In the genomic region with DNA sequence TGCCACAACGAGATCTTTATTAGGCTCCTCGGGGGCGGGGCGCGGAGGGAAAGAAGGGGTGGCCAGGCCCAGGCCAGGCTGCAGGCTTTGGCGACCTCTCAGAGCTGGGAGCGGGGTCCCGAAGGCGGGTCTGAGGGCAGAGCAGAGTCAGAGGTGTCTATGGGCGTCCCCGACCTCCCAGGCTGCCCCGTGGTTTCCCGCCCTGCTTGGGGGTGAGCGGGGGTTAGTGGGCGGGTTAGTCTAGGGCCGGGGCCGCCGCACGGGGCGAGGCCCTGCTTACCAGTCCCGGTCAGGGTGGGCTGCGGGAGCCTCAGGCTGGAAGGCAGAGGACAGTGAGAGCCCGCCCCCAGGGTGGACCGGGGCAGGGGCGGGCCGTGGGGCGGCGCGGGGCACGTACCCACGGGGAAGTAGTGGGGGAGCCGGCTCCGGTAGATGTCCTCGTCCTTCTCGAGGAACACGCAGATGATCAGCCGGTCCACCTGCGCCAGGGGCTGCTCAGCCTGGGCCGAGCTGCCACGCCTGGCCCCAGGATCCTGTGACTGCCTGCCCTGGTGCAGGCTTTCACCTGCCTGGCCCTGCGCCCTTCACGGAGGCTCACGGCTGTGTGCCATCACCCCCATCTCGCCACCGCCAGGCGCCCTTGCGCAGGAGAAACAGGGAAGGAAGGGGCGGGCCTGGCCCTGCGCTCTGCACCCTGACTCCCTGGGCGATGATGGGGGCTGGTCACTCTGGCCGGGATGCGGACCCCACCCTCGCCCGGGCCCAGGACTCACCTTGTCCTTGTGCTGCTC, we compare ENCODE assay signal across 10 cellular contexts. TPM values are rescaled to one million over a fixed set of nuclear protein-coding genes. Genes with fewer than 3 reads are reported as not detected.
DNase-seq lines count a peak whose midpoint lies in the region; ATAC-seq and TF ChIP-seq lines count a peak whose summit lies in the region.
"Had no signal": no experiment of that assay in that cellular context is flagged by ENCODE, and none has a peak within 500 bp of the region (broad histone marks: within the 10 kb centered on the region; RNA-seq: fewer than 3 reads in every experiment).

No MANE protein-coding gene starts in this region.

- no peak for TF ChIP-seq CTCF in CD8-positive, alpha-beta T cell (IDR thresholded peaks at IDR 0.05)
- TF ChIP-seq CTCF in endothelial cell (IDR thresholded peaks at IDR 0.05; ENCODE audit: unreplicated experiment) (no peak), nephron progenitor cell (IDR thresholded peaks at IDR 0.05) (no peak), Calu3 (IDR thresholded peaks at IDR 0.05; ENCODE audit: unreplicated experiment) (no peak)

- H3K4me1 ChIP-seq in CD8-positive, alpha-beta T cell (ENCODE audit: insufficient read depth, low read length), result peaks cover 17% of the 10 kb centered on the region

- intact Hi-C loops in CD8-positive, alpha-beta T cell (cut with DNase I, micrococcal nuclease), result loop anchor here in 1 of 2 experiments (1.0 kb wide), 1 partner anchor 24 kb away; a partner anchor contains a TSS
- intact Hi-C loops in Calu3 (cut with micrococcal nuclease; ENCODE audit: unreplicated experiment), result no loop called here

- peaks cover 2% of the 10 kb centered on the region for H3K27me3 Mint-ChIP-seq in CD8-positive, alpha-beta T cell (ENCODE audit: low read depth)
- H3K27me3 Mint-ChIP-seq in endothelial cell (ENCODE audit: unreplicated experiment), result peaks cover 5% of the 10 kb centered on the region
- peaks cover 33% of the 10 kb centered on the region for H3K27me3 Mint-ChIP-seq in nephron progenitor cell (ENCODE audit: low read depth, poor library complexity)
- H3K27me3 Mint-ChIP-seq in Calu3 (ENCODE audit: unreplicated experiment), result no peaks in the 10 kb centered on the region

- no peak overlapping the region for H3K27ac ChIP-seq in CD8-positive, alpha-beta T cell (ENCODE audit: low read depth, low read length)

- peaks cover 16% of the 10 kb centered on the region for H3K36me3 ChIP-seq in CD8-positive, alpha-beta T cell (ENCODE audit: insufficient read depth, low read length)
- H3K36me3 ChIP-seq in MG63, result peaks cover 18% of the 10 kb centered on the region

- no peaks in the 10 kb centered on the region for H3K27me3 ChIP-seq in CD8-positive, alpha-beta T cell (ENCODE audit: insufficient read depth, low read length)
- H3K27me3 ChIP-seq in MG63, result no peaks in the 10 kb centered on the region

- no peak overlapping the region for H3K27ac Mint-ChIP-seq in CD8-positive, alpha-beta T cell
- no peak overlapping the region for H3K27ac Mint-ChIP-seq in endothelial cell (ENCODE audit: unreplicated experiment)
- H3K27ac Mint-ChIP-seq in nephron progenitor cell, result no peak overlapping the region
- H3K27ac Mint-ChIP-seq in Calu3 (ENCODE audit: unreplicated experiment), result no peak overlapping the region

- no peak overlapping the region for H3K4me3 ChIP-seq in CD8-positive, alpha-beta T cell (ENCODE audit: low read depth, low read length)
- H3K4me3 ChIP-seq in MG63, result no peak overlapping the region

- H3K36me3 Mint-ChIP-seq in CD8-positive, alpha-beta T cell, result peaks cover 44% of the 10 kb centered on the region
- H3K36me3 Mint-ChIP-seq in endothelial cell (ENCODE audit: low read depth, unreplicated experiment) (peaks cover 15% of the 10 kb centered on the region), nephron progenitor cell (ENCODE audit: low read depth) (peaks cover 27% of the 10 kb centered on the region), Calu3 (ENCODE audit: insufficient read depth, unreplicated experiment) (peaks cover 50% of the 10 kb centered on the region)
- H3K36me3 Mint-ChIP-seq: natural killer cell had no signal

- H3K4me3 Mint-ChIP-seq in CD8-positive, alpha-beta T cell, result peak overlapping the region; percentile 32
- H3K4me3 Mint-ChIP-seq in endothelial cell (ENCODE audit: unreplicated experiment) (peak overlapping the region; percentile 51), nephron progenitor cell (peak overlapping the region; percentile 28), Calu3 (ENCODE audit: low read depth, unreplicated experiment) (no peak overlapping the region)

- POLR2A ChIA-PET in CD8-positive, alpha-beta T cell (lab: Charles Lee), result interaction anchor here (0.9 to 1.4 kb wide), 3 partner anchors 8 to 24 kb away, joined by 3 to 4 read pairs (median 3); a partner anchor contains a TSS

- peak; percentile 3 for ATAC-seq in CD8-positive, alpha-beta T cell
- ATAC-seq in GM18873 (IDR thresholded peaks at IDR 0.05; ENCODE audit: low FRiP score, unreplicated experiment), result no peak

- BruUV-seq in Calu3 (replicated peaks; lab: Mats Ljungman, UMichigan), result no TSS peak

- DNase-seq in CD8-positive, alpha-beta T cell, result no peak
- peak; percentile 78 for DNase-seq in NCI-H1105 (lab: John Stamatoyannopoulos, UW)
- no peak for DNase-seq in endothelial cell (ENCODE audit: low spot score)
- DNase-seq in nephron progenitor cell, result peak; percentile 52
- DNase-seq in Calu3, result no peak
- no peak for DNase-seq in MG63
- no peak for DNase-seq in KG1 (lab: John Stamatoyannopoulos, UW)
- DNase-seq: NCI-H1092 treated with DMSO at 0.1 percent for 48 hours had no signal

- no peaks in the 10 kb centered on the region for H3K9me3 ChIP-seq in CD8-positive, alpha-beta T cell (ENCODE audit: low read length)
- no peaks in the 10 kb centered on the region for H3K9me3 ChIP-seq in MG63

- H3K4me1 Mint-ChIP-seq in CD8-positive, alpha-beta T cell (ENCODE audit: low read depth), result peaks cover 10% of the 10 kb centered on the region
- H3K4me1 Mint-ChIP-seq in endothelial cell (ENCODE audit: unreplicated experiment), result peaks cover 7% of the 10 kb centered on the region
- peaks cover 28% of the 10 kb centered on the region for H3K4me1 Mint-ChIP-seq in nephron progenitor cell
- H3K4me1 Mint-ChIP-seq in Calu3 (ENCODE audit: low read depth, unreplicated experiment), result peaks cover 3% of the 10 kb centered on the region

- CTCF ChIA-PET in CD8-positive, alpha-beta T cell (lab: Charles Lee), result interaction anchor here (0.6 to 5.4 kb wide), 10 partner anchors 123 to 231 kb away, joined by 3 to 107 read pairs (median 4); a partner anchor contains a TSS
- CTCF ChIA-PET in Calu3 (lab: Charles Lee), result no interaction called here

- H3K9me3 Mint-ChIP-seq in CD8-positive, alpha-beta T cell, result no peaks in the 10 kb centered on the region
- H3K9me3 Mint-ChIP-seq in endothelial cell (ENCODE audit: unreplicated experiment) (no peaks in the 10 kb centered on the region), nephron progenitor cell (no peaks in the 10 kb centered on the region), Calu3 (ENCODE audit: low read depth, unreplicated experiment) (no peaks in the 10 kb centered on the region)
- H3K9me3 Mint-ChIP-seq: natural killer cell had no signal

RNA-seq across cellular contexts. Expression of a gene that starts 12.5 kb away (rescaled TPM):
- total RNA-seq in CD8-positive, alpha-beta T cell, result 10 to 100 TPM; 67.2 to 68.7 TPM
- total RNA-seq in endothelial cell (ENCODE audit: unreplicated experiment) (69.8 TPM), Calu3 (2022) (96.9 and 103 TPM in 2 replicates)
- 56.9 and 98.7 TPM in 2 replicates for total RNA-seq in MG63 (2014; rRNA removed; shearing (Covaris generic); ENCODE audit: low replicate concordance)

RNA-seq across cellular contexts. Expression of a gene that starts 24.3 kb away (rescaled TPM):
- total RNA-seq in CD8-positive, alpha-beta T cell, result 100 to 1,000 TPM in 1 of 2 experiments, 10 to 100 TPM in 1; 97.6 to 111 TPM
- 188 TPM for total RNA-seq in endothelial cell (ENCODE audit: unreplicated experiment)
- total RNA-seq in Calu3 (2022), result 313 and 325 TPM in 2 replicates
- 297 and 593 TPM in 2 replicates for total RNA-seq in MG63 (2014; rRNA removed; shearing (Covaris generic); ENCODE audit: low replicate concordance)

RNA-seq across cellular contexts. Expression of a gene that starts 37.0 kb away (rescaled TPM):
- total RNA-seq in CD8-positive, alpha-beta T cell, result not detected
- not detected for total RNA-seq in endothelial cell (ENCODE audit: unreplicated experiment)
- total RNA-seq in Calu3 (2022), result 0.09 and 0.10 TPM in 2 replicates
- 0.25 TPM in 1 of 2 replicates, not detected in the other for total RNA-seq in MG63 (2014; rRNA removed; shearing (Covaris generic); ENCODE audit: low replicate concordance)
- total RNA-seq: natural killer cell had no signal

RNA-seq across cellular contexts. Expression of a gene that starts 60.0 kb away (rescaled TPM):
- 10 to 100 TPM; 12.0 to 14.6 TPM for total RNA-seq in CD8-positive, alpha-beta T cell
- total RNA-seq in endothelial cell (ENCODE audit: unreplicated experiment) (48.2 TPM), Calu3 (2022) (41.3 and 44.9 TPM in 2 replicates)
- total RNA-seq in MG63 (2014; rRNA removed; shearing (Covaris generic); ENCODE audit: low replicate concordance), result 13.2 and 29.6 TPM in 2 replicates

Comparison
In these comparisons a context has a peak if more than half of its experiments do, and no peak if none do; other contexts are left out.
1. DNase-seq: peak in NCI-H1105 (single experiment) and nephron progenitor cell (single experiment); none in CD8-positive, alpha-beta T cell (0 of 7), endothelial cell (single experiment), Calu3 (single experiment), MG63 (single experiment) and KG1 (single experiment).